Comparison of ENCODE assay signal across 1 cellular context in genomic region chr4:77310931-77311330, GRCh38.
TF ChIP-seq lines count a peak whose summit lies in the region.

No MANE protein-coding gene starts in this region.

TF ChIP-seq in SK-N-SH, 30 proteins besides CTCF, POLR2A, EP300 and RAD21 (continued from another document):
- no peak for TF ChIP-seq USF2 (IDR thresholded peaks at IDR 0.05; ENCODE audit: borderline replicate concordance, low read depth, low read length)
- no peak for TF ChIP-seq MEF2A (IDR thresholded peaks at IDR 0.05; ENCODE audit: borderline replicate concordance, low read depth)
- no peak for TF ChIP-seq MXI1 (IDR thresholded peaks at IDR 0.05; ENCODE audit: low read depth, low read length)
- TF ChIP-seq FOSL2 (IDR thresholded peaks at IDR 0.05; ENCODE audit: borderline replicate concordance, low read depth), result no peak
- no peak for TF ChIP-seq FOXM1 (IDR thresholded peaks at IDR 0.05; ENCODE audit: low read depth)
- TF ChIP-seq RCOR1 (IDR thresholded peaks at IDR 0.05; ENCODE audit: low read length), result no peak
- TF ChIP-seq RFX5 (IDR thresholded peaks at IDR 0.05; ENCODE audit: low read length), result no peak
- TF ChIP-seq GABPA (IDR thresholded peaks at IDR 0.05; ENCODE audit: low read depth), result no peak
- no peak for TF ChIP-seq MAX (IDR thresholded peaks at IDR 0.05; ENCODE audit: low read depth)
